20 cellular contexts compared by ENCODE assay signal in genomic region chr1:232184561-232185530, GRCh38.
"Had no signal": no experiment of that assay in that cellular context is flagged by ENCODE, and none has a peak within 500 bp of the region (broad histone marks: within the 10 kb centered on the region; RNA-seq: fewer than 3 reads in every experiment).

No MANE protein-coding gene starts in this region.

- H3K9me3 ChIP-seq: body of pancreas, gastroesophageal sphincter, heart right ventricle, neutrophil, suprapubic skin had no signal

- H3K4me1 Mint-ChIP-seq: activated CD4-positive, alpha-beta memory T cell treated with anti-CD3 and anti-CD28 coated beads, Interleukin-2, amount 10 ng/mL, durations not matched to agents 7 days and 5 days; immature natural killer cell; memory B cell had no signal

- H3K27me3 Mint-ChIP-seq: activated CD4-positive, alpha-beta memory T cell treated with anti-CD3 and anti-CD28 coated beads, Interleukin-2, amount 10 ng/mL, durations not matched to agents 7 days and 5 days; stimulated activated naive CD8-positive, alpha-beta T cell treated with anti-CD3 and anti-CD28 coated beads, Interleukin-15, Interleukin-2, amounts not matched to agents 100 ng/mL and 50 ng/mL, for 24 hours had no signal

- H3K27ac ChIP-seq: body of pancreas, dorsolateral prefrontal cortex, gastroesophageal sphincter, heart right ventricle, neutrophil, suprapubic skin had no signal

- ATAC-seq: body of pancreas; gastroesophageal sphincter; heart right ventricle; left ventricle myocardium superior; naive thymus-derived CD4-positive, alpha-beta T cell had no signal

- H3K27ac Mint-ChIP-seq: activated CD4-positive, alpha-beta memory T cell treated with anti-CD3 and anti-CD28 coated beads, Interleukin-2, amount 10 ng/mL, durations not matched to agents 7 days and 5 days; activated T-cell treated with anti-CD3 and anti-CD28 coated beads, Interleukin-2, amount 50 U/mL, for 24 hours; activated T-helper 2 cell treated with anti-CD3 and anti-CD28 coated beads, Interferon-gamma antibody, Interleukin-2, Interleukin-4, amounts not matched to agents 10 μg/mL and 5 μg/mL and 100 μg/mL, durations not matched to agents 14 hours and 24 hours and 36 hours; immature natural killer cell; memory B cell; naive thymus-derived CD4-positive, alpha-beta T cell; stimulated activated naive CD8-positive, alpha-beta T cell treated with anti-CD3 and anti-CD28 coated beads, Interleukin-15, Interleukin-2, amounts not matched to agents 100 ng/mL and 50 ng/mL, for 24 hours; T-helper 2 cell treated with Interferon-gamma antibody and Interleukin-4, amounts not matched to agents 5 μg/mL and 100 μg/mL, for 36 hours had no signal

- H3K4me3 Mint-ChIP-seq: activated CD4-positive, alpha-beta memory T cell treated with anti-CD3 and anti-CD28 coated beads, Interleukin-2, amount 10 ng/mL, durations not matched to agents 7 days and 5 days; activated T-cell treated with anti-CD3 and anti-CD28 coated beads, Interleukin-2, amount 50 U/mL, for 24 hours; immature natural killer cell; memory B cell; naive thymus-derived CD4-positive, alpha-beta T cell; stimulated activated naive CD8-positive, alpha-beta T cell treated with anti-CD3 and anti-CD28 coated beads, Interleukin-15, Interleukin-2, amounts not matched to agents 100 ng/mL and 50 ng/mL, for 24 hours; T-helper 2 cell treated with Interferon-gamma antibody and Interleukin-4, amounts not matched to agents 5 μg/mL and 100 μg/mL, for 36 hours had no signal

- H3K27me3 ChIP-seq: body of pancreas, gastroesophageal sphincter, heart right ventricle, suprapubic skin had no signal

- DNase-seq: activated CD4-positive, alpha-beta memory T cell treated with anti-CD3 and anti-CD28 coated beads, Interleukin-2, amount 10 ng/mL, durations not matched to agents 7 days and 5 days; activated CD4-positive, alpha-beta T cell treated with anti-CD3 and anti-CD28 coated beads for 48 hours; activated CD4-positive, CD25-positive, alpha-beta regulatory T cell; activated naive CD4-positive, alpha-beta T cell treated with Interleukin-2 at 50 U/mL for 16 hours; activated T-cell treated with anti-CD3 and anti-CD28 coated beads, Interleukin-2, amount 50 U/mL, for 24 hours; body of pancreas; heart right ventricle; immature natural killer cell; kidney glomerular epithelial cell; left ventricle myocardium superior; naive thymus-derived CD4-positive, alpha-beta T cell; retina had no signal

- H3K36me3 ChIP-seq: gastroesophageal sphincter, heart right ventricle, neutrophil, suprapubic skin had no signal

- H3K9me3 Mint-ChIP-seq: activated CD4-positive, alpha-beta memory T cell treated with anti-CD3 and anti-CD28 coated beads, Interleukin-2, amount 10 ng/mL, durations not matched to agents 7 days and 5 days; activated T-cell treated with anti-CD3 and anti-CD28 coated beads, Interleukin-2, amount 50 U/mL, for 24 hours; activated T-helper 2 cell treated with anti-CD3 and anti-CD28 coated beads, Interferon-gamma antibody, Interleukin-2, Interleukin-4, amounts not matched to agents 10 μg/mL and 5 μg/mL and 100 μg/mL, durations not matched to agents 14 hours and 24 hours and 36 hours; immature natural killer cell; memory B cell; naive thymus-derived CD4-positive, alpha-beta T cell; stimulated activated naive CD8-positive, alpha-beta T cell treated with anti-CD3 and anti-CD28 coated beads, Interleukin-15, Interleukin-2, amounts not matched to agents 100 ng/mL and 50 ng/mL, for 24 hours; T-helper 2 cell treated with Interferon-gamma antibody and Interleukin-4, amounts not matched to agents 5 μg/mL and 100 μg/mL, for 36 hours had no signal

- H3K4me1 ChIP-seq: body of pancreas had no signal

- H3K4me3 ChIP-seq: body of pancreas, dorsolateral prefrontal cortex, gastroesophageal sphincter, heart right ventricle, suprapubic skin had no signal

- H3K36me3 Mint-ChIP-seq: immature natural killer cell; memory B cell; naive thymus-derived CD4-positive, alpha-beta T cell had no signal
